Comparison of ENCODE assay signal across 27 cellular contexts in the genomic region with DNA sequence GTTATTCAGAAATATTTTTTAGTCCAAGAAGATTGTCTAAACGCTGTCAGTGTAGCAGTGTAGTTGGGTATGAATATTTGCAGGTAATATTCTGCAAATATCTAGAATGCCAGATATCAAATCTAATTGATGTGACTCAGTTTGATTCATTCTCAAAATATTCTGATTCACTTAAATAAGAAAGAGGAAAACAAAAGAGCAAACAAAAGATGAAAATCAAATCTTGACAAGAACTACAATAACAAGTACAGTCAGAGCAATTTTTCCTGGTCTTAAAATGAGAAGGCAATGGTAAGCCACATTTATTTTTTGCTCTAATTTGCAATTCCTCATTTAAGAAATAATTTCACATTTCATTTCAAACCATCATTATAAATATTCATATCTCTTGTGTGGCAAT.
"Had no signal": no experiment of that assay in that cellular context is flagged by ENCODE, and none has a peak within 500 bp of the region (broad histone marks: within the 10 kb centered on the region; RNA-seq: fewer than 3 reads in every experiment).

No MANE protein-coding gene starts in this region.

- H3K27ac ChIP-seq: neural progenitor cell, ovary, parathyroid adenoma, psoas muscle, right lobe of liver, sigmoid colon, suprapubic skin, testis, tibial artery, transverse colon, upper lobe of right lung, uterus had no signal

- H3K27me3 ChIP-seq: neural progenitor cell, ovary, right lobe of liver, sigmoid colon, suprapubic skin, testis, tibial artery, transverse colon, upper lobe of right lung, uterus had no signal

- H3K36me3 ChIP-seq: neural progenitor cell, ovary, right lobe of liver, sigmoid colon, suprapubic skin, tibial artery, transverse colon, upper lobe of right lung, uterus had no signal

- DNase-seq: naive thymus-derived CD8-positive, alpha-beta T cell; occipital lobe; ovary; posterior cingulate gyrus; psoas muscle; right cardiac atrium; right lobe of liver; sigmoid colon; small intestine; stimulated activated CD4-positive, alpha-beta T cell treated with anti-CD3 and anti-CD28 coated beads, Interleukin-1b, Interleukin-23, amount 100 ng/mL, for 48 hours; stimulated activated CD4-positive, alpha-beta T cell treated with anti-CD3 and anti-CD28 coated beads, Interleukin-4, amount 100 ng/mL, for 1 hour; stimulated activated CD4-positive, alpha-beta T cell treated with anti-CD3 and anti-CD28 coated beads, Interleukin-4, amount 100 ng/mL, for 4 hours; stimulated activated CD8-positive, alpha-beta memory T cell treated with anti-CD3 and anti-CD28 coated beads, Interleukin-4, amount 100 ng/mL, for 48 hours; stimulated activated naive CD4-positive, alpha-beta T cell; stimulated activated naive CD8-positive, alpha-beta T cell treated with anti-CD3 and anti-CD28 coated beads, Interleukin-15, amount 100 ng/mL, for 72 hours; stimulated activated naive CD8-positive, alpha-beta T cell treated with anti-CD3 and anti-CD28 coated beads, Interleukin-15, Interleukin-2, amounts not matched to agents 100 U/mL and 50 U/mL, for 24 hours; substantia nigra; testis; tibial artery; transverse colon; upper lobe of right lung; uterus had no signal

- FAIRE-seq: small intestine had no signal

- ATAC-seq: naive thymus-derived CD8-positive, alpha-beta T cell; natural killer cell treated with Interleukin-12 subunit alpha and Interleukin-12 subunit beta and Interleukin-15 and Interleukin-18, amount 100 ng/mL, for 72 hours; psoas muscle; right cardiac atrium; right lobe of liver; stimulated activated memory B cell treated with anti-CD40 and anti-IgM and Interleukin-4, amounts not matched to agents 10 μg/mL and 1 μg/mL and 100 μg/mL, for 72 hours; stimulated activated naive CD8-positive, alpha-beta T cell treated with anti-CD3 and anti-CD28 coated beads, Interleukin-15, amount 100 ng/mL, for 72 hours; stimulated activated naive CD8-positive, alpha-beta T cell treated with anti-CD3 and anti-CD28 coated beads, Interleukin-15, Interleukin-2, amounts not matched to agents 100 U/mL and 50 U/mL, for 24 hours; upper lobe of right lung had no signal

- H3K4me1 ChIP-seq: parathyroid adenoma, psoas muscle, right lobe of liver, sigmoid colon, suprapubic skin, testis, tibial artery, transverse colon, upper lobe of right lung, uterus had no signal

- H3K4me3 ChIP-seq: neural progenitor cell, ovary, psoas muscle, right lobe of liver, sigmoid colon, suprapubic skin, testis, tibial artery, transverse colon, upper lobe of right lung, uterus had no signal

- H3K9me3 ChIP-seq: ovary, psoas muscle, right lobe of liver, sigmoid colon, suprapubic skin, testis, tibial artery, transverse colon, upper lobe of right lung, uterus had no signal
